ENCODE assay signal across 13 cellular contexts in genomic region chr4:38062894-38063168, GRCh38.
DNase-seq lines count a peak whose midpoint lies in the region; ATAC-seq and TF ChIP-seq lines count a peak whose summit lies in the region.
"Had no signal": no experiment of that assay in that cellular context is flagged by ENCODE, and none has a peak within 500 bp of the region (broad histone marks: within the 10 kb centered on the region; RNA-seq: fewer than 3 reads in every experiment).

No MANE protein-coding gene starts in this region.

- in situ Hi-C loops in mammary epithelial cell (cut with MboI; ENCODE audit: low sequenced_read_pairs in 2 of 2), result loop anchor here (5.0 to 10.0 kb wide), 5 partner anchors 112 to 672 kb away; no protein-coding TSS in a partner anchor

- POLR2A ChIA-PET in WTC11 (lab: Charles Lee), result no interaction called here

- H3K4me3 ChIP-seq in mammary epithelial cell (replicated peaks in 1 of 3; ENCODE audit: insufficient read depth in 1 of 3, low read depth in 2 of 3, low read length in 3 of 3) (no peak overlapping the region), left lung (no peak overlapping the region)
- H3K4me3 ChIP-seq: lung had no signal

- WGBS in mammary epithelial cell (ENCODE audit: low coverage, missing lambda C conversion rate), result 82% methylated on average over 3 of the region's 3 CpGs

- no peaks in the 10 kb centered on the region for H3K36me3 ChIP-seq in mammary epithelial cell (ENCODE audit: insufficient read depth, low read length)
- peaks cover 0 to 36% of the 10 kb centered on the region in 2 donors for H3K36me3 ChIP-seq in left lung

- no peak for DNase-seq in WTC11 (ENCODE audit: low spot score)
- DNase-seq in mammary epithelial cell, result no peak
- DNase-seq in left lung, result no peak
- no peak for DNase-seq in DMS 273 (lab: John Stamatoyannopoulos, UW; ENCODE audit: unreplicated experiment)
- DNase-seq in GDM1 (lab: John Stamatoyannopoulos, UW), result no peak
- DNase-seq in NCI-H526 treated with DMSO at 0.1 percent for 48 hours (lab: John Stamatoyannopoulos, UW), result no peak
- DNase-seq: COR-L47, cortex of kidney, glutamatergic neuron, NCI-H1436 treated with DMSO at 0.1 percent for 48 hours, T1000 had no signal

- no peaks in the 10 kb centered on the region for H4K20me1 ChIP-seq in mammary epithelial cell (ENCODE audit: insufficient read depth, low read length)

- H3K9me3 Mint-ChIP-seq in WTC11, result no peaks in the 10 kb centered on the region
- no peaks in the 10 kb centered on the region for H3K9me3 Mint-ChIP-seq in stimulated activated memory B cell treated with anti-CD40 and anti-IgM and Interleukin-4, amounts not matched to agents 10 μg/mL and 1 μg/mL and 100 μg/mL, for 72 hours

- H3K4me1 Mint-ChIP-seq in WTC11, result peaks cover 11% of the 10 kb centered on the region
- peaks cover 13% of the 10 kb centered on the region for H3K4me1 Mint-ChIP-seq in stimulated activated memory B cell treated with anti-CD40 and anti-IgM and Interleukin-4, amounts not matched to agents 10 μg/mL and 1 μg/mL and 100 μg/mL, for 72 hours

- dilution Hi-C loops in mammary epithelial cell (cut with HindIII; ENCODE audit: low sequenced_read_pairs), result no loop called here

- H3K36me3 Mint-ChIP-seq in WTC11, result peaks cover 8% of the 10 kb centered on the region; the same call in 1 of the 2 replicates
- H3K36me3 Mint-ChIP-seq in stimulated activated memory B cell treated with anti-CD40 and anti-IgM and Interleukin-4, amounts not matched to agents 10 μg/mL and 1 μg/mL and 100 μg/mL, for 72 hours, result peaks cover 55% of the 10 kb centered on the region

- H3K4me2 ChIP-seq in mammary epithelial cell (ENCODE audit: insufficient read depth, low read depth, low read length), result no peak overlapping the region

- no peak for TF ChIP-seq CTCF in WTC11 (IDR thresholded peaks at IDR 0.05)
- no peak for TF ChIP-seq CTCF in mammary epithelial cell (conservative IDR thresholded peaks at IDR 0.05 in 1 of 2, IDR thresholded peaks at IDR 0.05 in 1 of 2; ENCODE audit: extremely low read depth in 1 of 2, insufficient read depth in 1 of 2, low read depth in 1 of 2, low read length in 2 of 2)
- TF ChIP-seq CTCF in left lung (IDR thresholded peaks at IDR 0.05), result no peak

- CTCF ChIA-PET in WTC11 (lab: Charles Lee), result interaction anchor here (0.5 to 1.0 kb wide), 6 partner anchors 52 to 259 kb away, joined by 3 to 4 read pairs (median 3); no protein-coding TSS in a partner anchor
- CTCF ChIA-PET in mammary epithelial cell (lab: Charles Lee; ENCODE audit: low non-redundant PET), result no interaction called here

- no peak for ATAC-seq in WTC11
- peak; percentile 49 for ATAC-seq in left lung
- ATAC-seq in stimulated activated memory B cell treated with anti-CD40 and anti-IgM and Interleukin-4, amounts not matched to agents 10 μg/mL and 1 μg/mL and 100 μg/mL, for 72 hours, result no peak

- H3K27me3 ChIP-seq in mammary epithelial cell (ENCODE audit: insufficient read depth, low read length), result no peaks in the 10 kb centered on the region
- H3K27me3 ChIP-seq in left lung, result no peaks in the 10 kb centered on the region

- H3K9ac ChIP-seq in mammary epithelial cell (ENCODE audit: insufficient read depth, low read length), result no peak overlapping the region

- no peaks in the 10 kb centered on the region for H3K27me3 Mint-ChIP-seq in WTC11 (ENCODE audit: low read depth)
- H3K27me3 Mint-ChIP-seq in stimulated activated memory B cell treated with anti-CD40 and anti-IgM and Interleukin-4, amounts not matched to agents 10 μg/mL and 1 μg/mL and 100 μg/mL, for 72 hours, result no peaks in the 10 kb centered on the region

- no TSS peak for BruUV-seq in mammary epithelial cell (replicated peaks; lab: Mats Ljungman, UMichigan)

- H3K27ac Mint-ChIP-seq in WTC11, result peak overlapping the region; percentile 7
- H3K27ac Mint-ChIP-seq in stimulated activated memory B cell treated with anti-CD40 and anti-IgM and Interleukin-4, amounts not matched to agents 10 μg/mL and 1 μg/mL and 100 μg/mL, for 72 hours, result peak overlapping the region; percentile 63

- H3K79me2 ChIP-seq in mammary epithelial cell (ENCODE audit: insufficient read depth, low read length), result no peaks in the 10 kb centered on the region

- H3K4me3 Mint-ChIP-seq in WTC11, result no peak overlapping the region
- H3K4me3 Mint-ChIP-seq in stimulated activated memory B cell treated with anti-CD40 and anti-IgM and Interleukin-4, amounts not matched to agents 10 μg/mL and 1 μg/mL and 100 μg/mL, for 72 hours, result no peak overlapping the region

- intact Hi-C loops in mammary epithelial cell (cut with micrococcal nuclease), result loop anchor here (1.0 to 10.0 kb wide), 8 partner anchors 64 to 720 kb away; partner anchors contain the start of gene TLR10
- intact Hi-C loops in left lung (cut with DNase I), result loop anchor here in 1 of 2 donors (10.0 kb wide), 2 partner anchors 102 to 262 kb away; no protein-coding TSS in a partner anchor

- H3K4me1 ChIP-seq in mammary epithelial cell (ENCODE audit: insufficient read depth, low read length) (no peaks in the 10 kb centered on the region), left lung (peaks cover 0 to 16% of the 10 kb centered on the region in 2 donors)

- H3K9me3 ChIP-seq in mammary epithelial cell (replicated peaks; ENCODE audit: insufficient read depth, low read length) (no peaks in the 10 kb centered on the region), left lung (no peaks in the 10 kb centered on the region)

- H3K27ac ChIP-seq in mammary epithelial cell (ENCODE audit: insufficient read depth, low read depth, low read length) (no peak overlapping the region), left lung (peak overlapping the region in 1 of 2 donors; percentile 53)

- peak overlapping the region; percentile 27 for H2AFZ ChIP-seq in mammary epithelial cell (ENCODE audit: low read depth, low read length)

TF ChIP-seq in WTC11, 78 proteins besides CTCF, POLR2A, EP300 and RAD21 (continues in another document):
- TF ChIP-seq ZNF512 (CRISPR knock-in tag; IDR thresholded peaks at IDR 0.05; ENCODE audit: borderline replicate concordance) (no peak), IRF2 (CRISPR knock-in tag; IDR thresholded peaks at IDR 0.05; ENCODE audit: borderline replicate concordance, low read depth) (no peak), NFE2L1 (CRISPR knock-in tag; IDR thresholded peaks at IDR 0.05) (no peak), RORB (CRISPR knock-in tag; IDR thresholded peaks at IDR 0.05) (no peak), ZNF671 (CRISPR knock-in tag; IDR thresholded peaks at IDR 0.05) (no peak), ETV6 (CRISPR knock-in tag; IDR thresholded peaks at IDR 0.05) (no peak)
- TF ChIP-seq, protein P1, sequence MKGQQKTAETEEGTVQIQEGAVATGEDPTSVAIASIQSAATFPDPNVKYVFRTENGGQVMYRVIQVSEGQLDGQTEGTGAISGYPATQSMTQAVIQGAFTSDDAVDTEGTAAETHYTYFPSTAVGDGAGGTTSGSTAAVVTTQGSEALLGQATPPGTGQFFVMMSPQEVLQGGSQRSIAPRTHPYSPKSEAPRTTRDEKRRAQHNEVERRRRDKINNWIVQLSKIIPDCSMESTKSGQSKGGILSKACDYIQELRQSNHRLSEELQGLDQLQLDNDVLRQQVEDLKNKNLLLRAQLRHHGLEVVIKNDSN (CRISPR knock-in tag; IDR thresholded peaks at IDR 0.05), result no peak
- TF ChIP-seq, protein P2, sequence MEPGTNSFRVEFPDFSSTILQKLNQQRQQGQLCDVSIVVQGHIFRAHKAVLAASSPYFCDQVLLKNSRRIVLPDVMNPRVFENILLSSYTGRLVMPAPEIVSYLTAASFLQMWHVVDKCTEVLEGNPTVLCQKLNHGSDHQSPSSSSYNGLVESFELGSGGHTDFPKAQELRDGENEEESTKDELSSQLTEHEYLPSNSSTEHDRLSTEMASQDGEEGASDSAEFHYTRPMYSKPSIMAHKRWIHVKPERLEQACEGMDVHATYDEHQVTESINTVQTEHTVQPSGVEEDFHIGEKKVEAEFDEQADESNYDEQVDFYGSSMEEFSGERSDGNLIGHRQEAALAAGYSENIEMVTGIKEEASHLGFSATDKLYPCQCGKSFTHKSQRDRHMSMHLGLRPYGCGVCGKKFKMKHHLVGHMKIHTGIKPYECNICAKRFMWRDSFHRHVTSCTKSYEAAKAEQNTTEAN (CRISPR knock-in tag; IDR thresholded peaks at IDR 0.05), result no peak
- TF ChIP-seq, protein P3, sequence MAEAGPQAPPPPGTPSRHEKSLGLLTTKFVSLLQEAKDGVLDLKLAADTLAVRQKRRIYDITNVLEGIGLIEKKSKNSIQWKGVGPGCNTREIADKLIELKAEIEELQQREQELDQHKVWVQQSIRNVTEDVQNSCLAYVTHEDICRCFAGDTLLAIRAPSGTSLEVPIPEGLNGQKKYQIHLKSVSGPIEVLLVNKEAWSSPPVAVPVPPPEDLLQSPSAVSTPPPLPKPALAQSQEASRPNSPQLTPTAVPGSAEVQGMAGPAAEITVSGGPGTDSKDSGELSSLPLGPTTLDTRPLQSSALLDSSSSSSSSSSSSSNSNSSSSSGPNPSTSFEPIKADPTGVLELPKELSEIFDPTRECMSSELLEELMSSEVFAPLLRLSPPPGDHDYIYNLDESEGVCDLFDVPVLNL (CRISPR knock-in tag; IDR thresholded peaks at IDR 0.05; ENCODE audit: borderline replicate concordance, low read depth), result no peak
- TF ChIP-seq, protein P4, sequence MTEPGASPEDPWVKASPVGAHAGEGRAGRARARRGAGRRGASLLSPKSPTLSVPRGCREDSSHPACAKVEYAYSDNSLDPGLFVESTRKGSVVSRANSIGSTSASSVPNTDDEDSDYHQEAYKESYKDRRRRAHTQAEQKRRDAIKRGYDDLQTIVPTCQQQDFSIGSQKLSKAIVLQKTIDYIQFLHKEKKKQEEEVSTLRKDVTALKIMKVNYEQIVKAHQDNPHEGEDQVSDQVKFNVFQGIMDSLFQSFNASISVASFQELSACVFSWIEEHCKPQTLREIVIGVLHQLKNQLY (CRISPR knock-in tag; IDR thresholded peaks at IDR 0.05), result no peak
- TF ChIP-seq, protein P5, sequence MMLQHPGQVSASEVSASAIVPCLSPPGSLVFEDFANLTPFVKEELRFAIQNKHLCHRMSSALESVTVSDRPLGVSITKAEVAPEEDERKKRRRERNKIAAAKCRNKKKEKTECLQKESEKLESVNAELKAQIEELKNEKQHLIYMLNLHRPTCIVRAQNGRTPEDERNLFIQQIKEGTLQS (CRISPR knock-in tag; conservative IDR thresholded peaks at IDR 0.05), result no peak
